1 cellular context compared by ENCODE assay signal in the genomic region with DNA sequence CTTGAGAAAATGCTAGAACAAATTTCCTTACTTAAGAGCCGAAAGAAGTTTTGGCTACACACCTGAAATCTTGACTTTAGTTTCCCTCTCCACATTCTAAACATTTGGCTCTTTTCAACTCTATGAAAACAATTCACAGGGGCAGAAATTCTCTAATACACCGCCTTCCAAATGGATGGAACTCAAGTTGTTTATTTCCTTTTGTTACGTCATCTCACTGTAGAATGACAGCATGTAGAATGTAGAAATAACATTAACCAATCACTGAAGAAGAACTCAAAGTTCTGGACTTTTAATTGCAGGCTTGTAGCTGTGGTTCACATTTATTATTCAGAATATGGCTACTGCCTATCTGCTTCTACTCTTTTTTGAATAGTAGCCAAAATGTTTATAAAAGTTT.
TF ChIP-seq lines count a peak whose summit lies in the region.

No MANE protein-coding gene starts in this region.

TF ChIP-seq in HepG2, 621 proteins besides CTCF, POLR2A, EP300 and RAD21:
- peak; percentile 66 for TF ChIP-seq CREB1 (IDR thresholded peaks at IDR 0.05)
- TF ChIP-seq CREB1 (CRISPR knock-in tag; IDR thresholded peaks at IDR 0.05): no peak
- no peak for TF ChIP-seq JARID2 (CRISPR knock-in tag; IDR thresholded peaks at IDR 0.05; ENCODE audit: insufficient replicate concordance)
- peak; percentile 54 for TF ChIP-seq ATF7 (IDR thresholded peaks at IDR 0.05)
- TF ChIP-seq ATF7 (CRISPR knock-in tag; IDR thresholded peaks at IDR 0.05): no peak
